ENCODE assay signal across 7 cellular contexts in the genomic region with DNA sequence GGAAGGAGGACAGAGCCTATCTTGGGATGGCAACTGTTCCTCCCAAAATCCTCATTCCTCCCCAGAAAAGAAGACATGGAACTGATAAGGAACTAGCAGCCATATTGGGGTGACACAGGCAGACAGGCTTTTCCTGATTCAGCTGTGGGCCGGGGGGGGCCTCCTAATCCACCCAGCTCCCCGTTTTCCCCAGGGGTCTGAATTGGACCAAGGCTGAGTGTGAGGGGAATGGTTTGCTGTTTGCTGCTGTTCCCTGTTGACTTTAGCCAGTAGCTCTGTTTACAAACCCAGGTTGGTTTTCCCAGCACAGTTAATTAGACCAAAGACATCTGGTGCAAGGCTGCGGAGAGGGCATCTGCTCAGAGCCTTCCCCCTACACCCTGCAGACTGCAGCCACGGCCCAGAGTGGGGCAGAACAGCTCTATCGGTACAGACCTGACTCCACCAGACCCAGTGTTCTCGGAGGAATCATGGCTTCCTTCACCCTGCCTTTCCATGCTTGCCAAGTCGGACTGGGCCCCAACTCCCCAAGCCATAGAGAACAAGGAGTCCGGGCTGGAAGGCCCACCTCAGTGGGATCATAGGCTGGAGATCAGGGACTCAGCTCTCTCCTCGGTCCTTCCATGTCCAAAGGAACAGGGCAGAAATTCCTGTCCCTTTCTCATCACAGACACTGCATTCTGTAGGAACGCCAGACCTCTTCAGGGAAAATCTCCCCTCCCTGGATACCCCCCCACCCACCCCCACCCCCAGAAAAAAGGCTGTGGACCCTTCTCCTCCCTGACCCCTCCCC. TPM values are rescaled to one million over a fixed set of nuclear protein-coding genes. Genes with fewer than 3 reads are reported as not detected.
DNase-seq lines count a peak whose midpoint lies in the region; ATAC-seq and TF ChIP-seq lines count a peak whose summit lies in the region.

No MANE protein-coding gene starts in this region.

- H3K4me3 ChIP-seq in HUES48 (ENCODE audit: low read depth, low read length) (0 out of 2 replicates have a peak overlapping the region, but pooled peaks have one; percentile 77), right cardiac atrium (ENCODE audit: low read length) (no peak overlapping the region), spleen (peak overlapping the region in 2 of 8 donors; percentile 30 to 81)

- H3K27ac ChIP-seq in HUES48 (ENCODE audit: low read depth, low read length): peak overlapping the region; percentile 98
- H3K27ac ChIP-seq in right cardiac atrium (ENCODE audit: low read length): peak overlapping the region; percentile 82
- H3K27ac ChIP-seq in spleen: peak overlapping the region in 7 of 8 donors; percentile 3 to 84 (median 80)

- intact Hi-C loops in right cardiac atrium (cut with DNase I) (loop anchor here in 2 of 4 donors (5.0 to 10.0 kb wide), 2 partner anchors 79 to 111 kb away; no protein-coding TSS in a partner anchor), spleen (cut with DNase I; ENCODE audit: low total_unique reads) (no loop called here)

- H3K4me1 ChIP-seq in HUES48 (ENCODE audit: control insufficient read depth, insufficient read depth, low read length) (peaks cover 40% of the 10 kb centered on the region), right cardiac atrium (ENCODE audit: control insufficient read depth, insufficient read depth, low read length) (peaks cover 2% of the 10 kb centered on the region), spleen (peaks cover 6 to 17% (median 9%) of the 10 kb centered on the region in 6 donors)

- H3K27me3 ChIP-seq in HUES48 (ENCODE audit: control insufficient read depth, insufficient read depth, low read length) (peaks cover 14% of the 10 kb centered on the region), right cardiac atrium (ENCODE audit: control insufficient read depth, insufficient read depth) (no peaks in the 10 kb centered on the region), spleen (replicated peaks in 1 of 7) (peaks cover 0 to 67% (median 17%) of the 10 kb centered on the region in 7 donors)

- H3K36me3 ChIP-seq in HUES48 (ENCODE audit: control insufficient read depth, insufficient read depth, low read length) (no peaks in the 10 kb centered on the region), spleen (no peaks in the 10 kb centered on the region)

- TF ChIP-seq POLR2A in spleen (IDR thresholded peaks at IDR 0.05): no peak

- H3K9me3 ChIP-seq in HUES48 (ENCODE audit: control insufficient read depth, insufficient read depth, low read length) (no peaks in the 10 kb centered on the region), right cardiac atrium (ENCODE audit: control insufficient read depth, low read length) (no peaks in the 10 kb centered on the region), spleen (no peaks in the 10 kb centered on the region)

- H3K9ac ChIP-seq in HUES48 (ENCODE audit: low read depth, low read length): no peak overlapping the region

- WGBS in right cardiac atrium: 63% methylated on average over 10 of the region's 10 CpGs
- 70 to 88% (median 79%) methylated on average over 8 to 10 of the region's 10 CpGs for WGBS in spleen, 5 donors

- DNase-seq in NCI-H82 treated with DMSO at 0.1 percent for 48 hours (lab: John Stamatoyannopoulos, UW; ENCODE audit: unreplicated experiment) (peak; percentile 79), right cardiac atrium (peak; percentile 56 to 83 (median 82)), spleen (no peak), AML-193 (lab: John Stamatoyannopoulos, UW) (no peak), cortex of kidney (lab: John Stamatoyannopoulos, UW) (no peak), 8988T (no peak)

- no peak for TF ChIP-seq CTCF in spleen (IDR thresholded peaks at IDR 0.05 in 8 of 11, conservative IDR thresholded peaks at IDR 0.05 in 3 of 11)

- peak; percentile 7 to 8 for ATAC-seq in right cardiac atrium

RNA-seq across cellular contexts. Expression of a gene that starts 1.7 kb away (rescaled TPM):
- total RNA-seq in right cardiac atrium: 100 to 1,000 TPM in 3 of 4 donors, 10 to 100 TPM in 1; 92.2 to 189 (median 131) TPM
- polyA plus RNA-seq in right cardiac atrium: 145 TPM
- 10 to 100 TPM; 41.0 to 81.9 (median 51.7) TPM for total RNA-seq in spleen
- 10 to 100 TPM; 19.8 to 44.0 (median 31.8) TPM for polyA plus RNA-seq in spleen

Comparison
In these comparisons a context has a peak if more than half of its experiments do, and no peak if none do; other contexts are left out.
1. DNase-seq: peak in NCI-H82 treated with DMSO at 0.1 percent for 48 hours (single experiment) and right cardiac atrium (3 of 3); none in spleen (single experiment), AML-193 (0 of 2), cortex of kidney (single experiment) and 8988T (single experiment).
2. Peak in every context shown above with its lines, with median percentiles within 50 percentile points of each other: H3K27ac ChIP-seq.